19 cellular contexts compared by ENCODE assay signal in the genomic region with DNA sequence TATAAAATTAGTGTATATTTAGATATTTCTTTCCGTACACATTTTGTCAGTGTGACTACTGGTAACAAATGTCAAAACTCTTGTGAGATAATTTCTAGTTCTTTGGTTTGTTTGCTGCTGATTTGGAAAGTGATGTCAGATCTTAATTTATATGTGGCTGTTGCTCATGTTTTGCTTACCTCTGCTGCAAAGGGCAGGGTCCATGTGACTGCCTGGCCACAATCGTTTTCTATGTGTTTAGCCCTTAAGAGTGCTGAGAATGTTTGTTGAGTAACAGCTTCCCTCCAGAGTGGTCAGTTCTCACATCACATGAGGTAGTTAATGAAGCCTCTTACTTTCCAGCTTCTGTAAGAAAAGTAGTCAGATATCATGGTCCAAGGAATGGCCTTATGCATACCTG. TPM values are rescaled to one million over a fixed set of nuclear protein-coding genes. Genes with fewer than 3 reads are reported as not detected.
DNase-seq lines count a peak whose midpoint lies in the region; ATAC-seq, FAIRE-seq and TF ChIP-seq lines count a peak whose summit lies in the region.
"Had no signal": no experiment of that assay in that cellular context is flagged by ENCODE, and none has a peak within 500 bp of the region (broad histone marks: within the 10 kb centered on the region; RNA-seq: fewer than 3 reads in every experiment).

No MANE protein-coding gene starts in this region.

- intact Hi-C loops in upper lobe of right lung (cut with DNase I): no loop called here

- H3K4me3 Mint-ChIP-seq in activated naive CD8-positive, alpha-beta T cell: peak overlapping the region; percentile 23
- no peak overlapping the region for H3K4me3 Mint-ChIP-seq in activated naive CD8-positive, alpha-beta T cell treated with anti-CD3 and anti-CD28 coated beads for 36 hours
- H3K4me3 Mint-ChIP-seq in astrocyte (ENCODE audit: unreplicated experiment): no peak overlapping the region
- H3K4me3 Mint-ChIP-seq: activated T-cell treated with anti-CD3 and anti-CD28 coated beads, Interleukin-2, amount 50 U/mL, for 4 hours; nephron progenitor cell had no signal

- H3K27ac Mint-ChIP-seq in activated naive CD8-positive, alpha-beta T cell: no peak overlapping the region
- H3K27ac Mint-ChIP-seq in activated naive CD8-positive, alpha-beta T cell treated with anti-CD3 and anti-CD28 coated beads for 36 hours: no peak overlapping the region
- peak overlapping the region; percentile 34 for H3K27ac Mint-ChIP-seq in astrocyte (ENCODE audit: unreplicated experiment)
- H3K27ac Mint-ChIP-seq: nephron progenitor cell had no signal

- CTCF ChIA-PET in SK-N-SH (lab: Yijun Ruan, JAX): interaction anchor here (0.8 to 2.4 kb wide), 3 partner anchors 21 to 544 kb away, joined by 3 to 11 read pairs (median 3); no protein-coding TSS in a partner anchor

- no peaks in the 10 kb centered on the region for H3K27me3 Mint-ChIP-seq in activated naive CD8-positive, alpha-beta T cell
- H3K27me3 Mint-ChIP-seq in activated naive CD8-positive, alpha-beta T cell treated with anti-CD3 and anti-CD28 coated beads for 36 hours: no peaks in the 10 kb centered on the region
- H3K27me3 Mint-ChIP-seq in astrocyte (ENCODE audit: low read depth, unreplicated experiment): no peaks in the 10 kb centered on the region

- H3K79me2 ChIP-seq in astrocyte (ENCODE audit: insufficient read depth, low read length) (peaks cover 89% of the 10 kb centered on the region), SK-N-SH (ENCODE audit: insufficient read depth) (peaks cover 91% of the 10 kb centered on the region)

- no peak overlapping the region for H3K27ac ChIP-seq in astrocyte (ENCODE audit: low read depth, low read length)
- H3K27ac ChIP-seq in upper lobe of right lung: no peak overlapping the region
- H3K27ac ChIP-seq in SK-N-SH (ENCODE audit: low read depth in 2 of 2, low read length in 1 of 2): no peak overlapping the region
- H3K27ac ChIP-seq: thoracic aorta had no signal

- H3K27me3 ChIP-seq in astrocyte (ENCODE audit: insufficient read depth, low read length) (no peaks in the 10 kb centered on the region), upper lobe of right lung (no peaks in the 10 kb centered on the region), SK-N-SH (ENCODE audit: insufficient read depth) (no peaks in the 10 kb centered on the region)

- no peak overlapping the region for H3K4me2 ChIP-seq in astrocyte (ENCODE audit: low read length)
- no peak overlapping the region for H3K4me2 ChIP-seq in SK-N-SH

- ATAC-seq in upper lobe of right lung (peak; percentile 53), GM21390 (IDR thresholded peaks at IDR 0.05; ENCODE audit: unreplicated experiment) (no peak), GM18858 (IDR thresholded peaks at IDR 0.05; ENCODE audit: unreplicated experiment) (no peak)
- ATAC-seq: activated T-cell treated with anti-CD3 and anti-CD28 coated beads, Interleukin-2, amount 50 U/mL, for 4 hours; left cardiac atrium had no signal

- TF ChIP-seq RAD21 in SK-N-SH (IDR thresholded peaks at IDR 0.05; ENCODE audit: low read length): no peak

- H3F3A ChIP-seq in SK-N-SH (replicated peaks; ENCODE audit: insufficient read depth): no peaks in the 10 kb centered on the region

- H3K4me3 ChIP-seq in astrocyte (ENCODE audit: insufficient read depth, low read depth, low read length): no peak overlapping the region
- H3K4me3 ChIP-seq in upper lobe of right lung: no peak overlapping the region
- no peak overlapping the region for H3K4me3 ChIP-seq in SK-N-SH (ENCODE audit: low read depth in 2 of 2, low read length in 1 of 2)
- H3K4me3 ChIP-seq: thoracic aorta had no signal

- no peak for DNase-seq in activated naive CD8-positive, alpha-beta T cell treated with anti-CD3 and anti-CD28 coated beads for 36 hours
- DNase-seq in astrocyte (ENCODE audit: low read depth) (peak; percentile 69), kidney glomerular epithelial cell (lab: John Stamatoyannopoulos, UW) (peak; percentile 7), upper lobe of right lung (no peak), SK-N-SH (no peak)
- DNase-seq: activated T-cell treated with anti-CD3 and anti-CD28 coated beads, Interleukin-2, amount 50 U/mL, for 4 hours; aorta; effector CD4-positive, alpha-beta T cell; head of caudate nucleus; left cardiac atrium; NCI-H524; nephron progenitor cell; small intestine had no signal

- no peak for TF ChIP-seq EP300 in SK-N-SH (IDR thresholded peaks at IDR 0.05; ENCODE audit: borderline replicate concordance in 1 of 2, low read depth in 1 of 2, low read length in 1 of 2)

- no peaks in the 10 kb centered on the region for H3K36me3 ChIP-seq in astrocyte (ENCODE audit: insufficient read depth, low read length)
- no peaks in the 10 kb centered on the region for H3K36me3 ChIP-seq in upper lobe of right lung
- H3K36me3 ChIP-seq in SK-N-SH (replicated peaks in 1 of 2; ENCODE audit: control insufficient read depth in 1 of 2, insufficient read depth in 2 of 2, low read length in 1 of 2): no peaks in the 10 kb centered on the region
- H3K36me3 ChIP-seq: thoracic aorta had no signal

- H3K36me3 Mint-ChIP-seq in activated naive CD8-positive, alpha-beta T cell: peaks cover 7% of the 10 kb centered on the region
- peaks cover 41% of the 10 kb centered on the region for H3K36me3 Mint-ChIP-seq in activated naive CD8-positive, alpha-beta T cell treated with anti-CD3 and anti-CD28 coated beads for 36 hours
- H3K36me3 Mint-ChIP-seq in astrocyte (ENCODE audit: low read depth, unreplicated experiment): peaks cover 18% of the 10 kb centered on the region

- peaks cover 67% of the 10 kb centered on the region for H3K4me1 Mint-ChIP-seq in activated naive CD8-positive, alpha-beta T cell (ENCODE audit: low read depth)
- H3K4me1 Mint-ChIP-seq in activated naive CD8-positive, alpha-beta T cell treated with anti-CD3 and anti-CD28 coated beads for 36 hours: peaks cover 48% of the 10 kb centered on the region
- H3K4me1 Mint-ChIP-seq in astrocyte (ENCODE audit: low read depth, unreplicated experiment): peaks cover 17% of the 10 kb centered on the region

- TF ChIP-seq CTCF in astrocyte (IDR thresholded peaks at IDR 0.05; ENCODE audit: insufficient read depth, low read depth, low read length): no peak
- no peak for TF ChIP-seq CTCF in upper lobe of right lung (IDR thresholded peaks at IDR 0.05)
- no peak for TF ChIP-seq CTCF in SK-N-SH (IDR thresholded peaks at IDR 0.05)

- POLR2A ChIA-PET in SK-N-SH (lab: Yijun Ruan, JAX): no interaction called here

- H2AFZ ChIP-seq in astrocyte (ENCODE audit: low read depth, low read length) (no peak overlapping the region), SK-N-SH (ENCODE audit: low read depth) (no peak overlapping the region)

- no peak for FAIRE-seq in astrocyte (lab: Jason Lieb, UNC)
- FAIRE-seq: RCC 7860, small intestine had no signal

- H3K9me3 ChIP-seq in astrocyte (ENCODE audit: insufficient read depth, low read depth, low read length): no peaks in the 10 kb centered on the region
- H3K9me3 ChIP-seq in upper lobe of right lung: no peaks in the 10 kb centered on the region
- no peaks in the 10 kb centered on the region for H3K9me3 ChIP-seq in SK-N-SH
- H3K9me3 ChIP-seq: thoracic aorta had no signal

- H3K9me3 Mint-ChIP-seq in activated naive CD8-positive, alpha-beta T cell (ENCODE audit: low read depth): no peaks in the 10 kb centered on the region
- H3K9me3 Mint-ChIP-seq in activated naive CD8-positive, alpha-beta T cell treated with anti-CD3 and anti-CD28 coated beads for 36 hours: peaks cover 6% of the 10 kb centered on the region
- peaks cover 6% of the 10 kb centered on the region for H3K9me3 Mint-ChIP-seq in astrocyte (ENCODE audit: unreplicated experiment)
- H3K9me3 Mint-ChIP-seq: T-helper 1 cell treated with Interleukin-12 subunit alpha and Interleukin-12 subunit beta and Interleukin-4 antibody, amounts not matched to agents 30 μg/mL and 1 μg/mL, for 36 hours had no signal

- no peaks in the 10 kb centered on the region for H3K9me2 ChIP-seq in SK-N-SH

- WGBS in SK-N-SH (ENCODE audit: low lambda C conversion rate): 88% methylated on average over 2 of the region's 2 CpGs

- H3K4me1 ChIP-seq in astrocyte (ENCODE audit: insufficient read depth, low read length): no peaks in the 10 kb centered on the region
- H3K4me1 ChIP-seq in upper lobe of right lung: peaks cover 21% of the 10 kb centered on the region
- H3K4me1 ChIP-seq in SK-N-SH (ENCODE audit: control insufficient read depth in 1 of 2, insufficient read depth in 2 of 2, low read depth in 1 of 2, low read length in 1 of 2): peaks cover 0 to 6% of the 10 kb centered on the region in 2 experiments; a peak in 3 of 4 replicates

- H3K9ac ChIP-seq in astrocyte (ENCODE audit: low read length) (no peak overlapping the region), SK-N-SH (no peak overlapping the region)

- H4K20me1 ChIP-seq in astrocyte (ENCODE audit: insufficient read depth, low read length) (peaks cover 80% of the 10 kb centered on the region), SK-N-SH (ENCODE audit: insufficient read depth) (peaks cover 51% of the 10 kb centered on the region)

TF ChIP-seq in SK-N-SH, 30 proteins besides CTCF, POLR2A, EP300 and RAD21 (continues in another document):
- TF ChIP-seq NRF1 (IDR thresholded peaks at IDR 0.05; ENCODE audit: low read depth, low read length): no peak
- no peak for TF ChIP-seq SMC3 (IDR thresholded peaks at IDR 0.05; ENCODE audit: low read depth, low read length)
- no peak for TF ChIP-seq RCOR1 (IDR thresholded peaks at IDR 0.05; ENCODE audit: low read length)
- no peak for TF ChIP-seq FOXM1 (IDR thresholded peaks at IDR 0.05; ENCODE audit: low read depth)
- no peak for TF ChIP-seq FOXJ3 (CRISPR knock-in tag; IDR thresholded peaks at IDR 0.05)
- TF ChIP-seq TCF12 (IDR thresholded peaks at IDR 0.05): no peak
- no peak for TF ChIP-seq EZH2phosphoT487 (IDR thresholded peaks at IDR 0.05; ENCODE audit: borderline replicate concordance, low read depth)
- TF ChIP-seq, protein P1, sequence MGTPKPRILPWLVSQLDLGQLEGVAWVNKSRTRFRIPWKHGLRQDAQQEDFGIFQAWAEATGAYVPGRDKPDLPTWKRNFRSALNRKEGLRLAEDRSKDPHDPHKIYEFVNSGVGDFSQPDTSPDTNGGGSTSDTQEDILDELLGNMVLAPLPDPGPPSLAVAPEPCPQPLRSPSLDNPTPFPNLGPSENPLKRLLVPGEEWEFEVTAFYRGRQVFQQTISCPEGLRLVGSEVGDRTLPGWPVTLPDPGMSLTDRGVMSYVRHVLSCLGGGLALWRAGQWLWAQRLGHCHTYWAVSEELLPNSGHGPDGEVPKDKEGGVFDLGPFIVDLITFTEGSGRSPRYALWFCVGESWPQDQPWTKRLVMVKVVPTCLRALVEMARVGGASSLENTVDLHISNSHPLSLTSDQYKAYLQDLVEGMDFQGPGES (IDR thresholded peaks at IDR 0.05; ENCODE audit: low read depth, low read length): no peak
- no peak for TF ChIP-seq NFIC (IDR thresholded peaks at IDR 0.05; ENCODE audit: borderline replicate concordance)

RNA-seq across cellular contexts. Expression of a gene that starts 4.2 kb away (rescaled TPM):
- 10 to 100 TPM; 27.6 to 27.8 TPM for total RNA-seq in activated naive CD8-positive, alpha-beta T cell treated with anti-CD3 and anti-CD28 coated beads for 36 hours
- 55.4 and 60.0 TPM in 2 replicates for total RNA-seq in astrocyte
- 20.6 TPM for total RNA-seq in upper lobe of right lung
- 8.9 and 13.2 TPM in 2 replicates for polyA plus RNA-seq in SK-N-SH (2012; rRNA removed)
- polyA plus RNA-seq in SK-N-SH (2012; cell fraction: cytosol; rRNA removed): 15.2 and 16.8 TPM in 2 replicates
- 2.9 and 5.6 TPM in 2 replicates for polyA plus RNA-seq in SK-N-SH (2012; cell fraction: nucleus; rRNA removed)

Comparison
In these comparisons a context has a peak if more than half of its experiments do, and no peak if none do; other contexts are left out.
1. DNase-seq: peak in astrocyte (single experiment) and kidney glomerular epithelial cell (single experiment); none in activated naive CD8-positive, alpha-beta T cell treated with anti-CD3 and anti-CD28 coated beads for 36 hours (single experiment), upper lobe of right lung (single experiment) and SK-N-SH (single experiment).